In genomic region chr1:196558424-196558823, GRCh38 we compare ENCODE assay signal across 10 cellular contexts. TPM values are rescaled to one million over a fixed set of nuclear protein-coding genes. Genes with fewer than 3 reads are reported as not detected.
A peak's percentile ranks its signal among the peaks of the same experiment; 100 is the strongest.
DNase-seq lines count a peak whose midpoint lies in the region; ATAC-seq, FAIRE-seq and TF ChIP-seq lines count a peak whose summit lies in the region.
"Had no signal": no experiment of that assay in that cellular context is flagged by ENCODE, and none has a peak within 500 bp of the region (broad histone marks: within the 10 kb centered on the region; RNA-seq: fewer than 3 reads in every experiment).

No MANE protein-coding gene starts in this region.

- H3K9me2 ChIP-seq in SK-N-SH: no peaks in the 10 kb centered on the region

- ATAC-seq in A549: peak in 1 of 2 experiments; percentile 68; a peak in 3 of 6 replicates
- peak; percentile 78 to 91 for ATAC-seq in left cardiac atrium
- ATAC-seq in GM19467 (IDR thresholded peaks at IDR 0.05; ENCODE audit: unreplicated experiment): no peak
- no peak for ATAC-seq in HG02852 (IDR thresholded peaks at IDR 0.05; ENCODE audit: unreplicated experiment)

- DNase-seq in A549 (ENCODE audit: low read depth in 1 of 2, low spot score in 1 of 2) (peak; percentile 1 to 59), H4 (ENCODE audit: low spot score) (peak; percentile 85), SK-N-SH (no peak), left cardiac atrium (no peak), SKM-1 treated with dmso at 0.1 percent for 144 hours (lab: John Stamatoyannopoulos, UW; ENCODE audit: unreplicated experiment) (no peak), NK-92 (lab: John Stamatoyannopoulos, UW; ENCODE audit: unreplicated experiment) (no peak)
- DNase-seq: immature natural killer cell, SW 1271 had no signal

- CTCF ChIA-PET in A549 (lab: Yijun Ruan, JAX) (no interaction called here), SK-N-SH (lab: Yijun Ruan, JAX) (no interaction called here)

- TF ChIP-seq CTCF in A549 (IDR thresholded peaks at IDR 0.05) (no peak), SK-N-SH (IDR thresholded peaks at IDR 0.05) (no peak)

- H3F3A ChIP-seq in SK-N-SH (replicated peaks; ENCODE audit: insufficient read depth): no peaks in the 10 kb centered on the region

- intact Hi-C loops in left cardiac atrium (cut with DNase I): no loop called here

- no peaks in the 10 kb centered on the region for H3K36me3 ChIP-seq in SK-N-SH (replicated peaks in 1 of 2; ENCODE audit: control insufficient read depth in 1 of 2, insufficient read depth in 2 of 2, low read length in 1 of 2)

- peak overlapping the region; percentile 81; the same call in 1 of the 2 replicates for H2AFZ ChIP-seq in SK-N-SH (ENCODE audit: low read depth)

- TF ChIP-seq POLR2A in A549 (IDR thresholded peaks at IDR 0.05; ENCODE audit: low read length): no peak

- H3K27ac ChIP-seq in A549: peak overlapping the region in 1 of 2 experiments; percentile 56; a peak in 4 of 6 replicates
- peak overlapping the region; percentile 9 to 51; a peak in 1 of 4 replicates for H3K27ac ChIP-seq in SK-N-SH (ENCODE audit: low read depth in 2 of 2, low read length in 1 of 2)

- H3K9ac ChIP-seq in SK-N-SH: peak overlapping the region; percentile 36; the same call in 1 of the 2 replicates

- 9% methylated on average over 2 of the region's 2 CpGs for WGBS in A549 (ENCODE audit: missing lambda C conversion rate)
- WGBS in SK-N-SH (ENCODE audit: low lambda C conversion rate): 23% methylated on average over 2 of the region's 2 CpGs

- H3K27me3 ChIP-seq in SK-N-SH (ENCODE audit: insufficient read depth): no peaks in the 10 kb centered on the region

- no peaks in the 10 kb centered on the region for H3K79me2 ChIP-seq in SK-N-SH (ENCODE audit: insufficient read depth)

- TF ChIP-seq EP300 in A549 (IDR thresholded peaks at IDR 0.05) (no peak), SK-N-SH (IDR thresholded peaks at IDR 0.05; ENCODE audit: borderline replicate concordance in 1 of 2, low read depth in 1 of 2, low read length in 1 of 2) (no peak)

- no peak for TF ChIP-seq RAD21 in A549 (conservative IDR thresholded peaks at IDR 0.05 in 1 of 2, IDR thresholded peaks at IDR 0.05 in 1 of 2)
- TF ChIP-seq RAD21 in SK-N-SH (IDR thresholded peaks at IDR 0.05; ENCODE audit: low read length): no peak

- FAIRE-seq in A549 (lab: Jason Lieb, UNC): peak; percentile 51

- H3K4me2 ChIP-seq in A549: peak overlapping the region; percentile 88
- H3K4me2 ChIP-seq in SK-N-SH: peak overlapping the region; percentile 49

- H3K4me1 ChIP-seq in A549: peaks cover 17% of the 10 kb centered on the region; the same call in 2 of the 3 replicates
- no peaks in the 10 kb centered on the region; a peak in 1 of 4 replicates for H3K4me1 ChIP-seq in SK-N-SH (ENCODE audit: control insufficient read depth in 1 of 2, insufficient read depth in 2 of 2, low read depth in 1 of 2, low read length in 1 of 2)

- no peaks in the 10 kb centered on the region for H4K20me1 ChIP-seq in SK-N-SH (ENCODE audit: insufficient read depth)

- POLR2A ChIA-PET in A549 (lab: Yijun Ruan, JAX) (no interaction called here), SK-N-SH (lab: Yijun Ruan, JAX) (no interaction called here)

- H3K4me3 ChIP-seq in A549 (peak overlapping the region; percentile 38), SK-N-SH (ENCODE audit: low read depth in 2 of 2, low read length in 1 of 2) (peak overlapping the region; percentile 50 to 57; a peak in 3 of 4 replicates)

- H3K9me3 ChIP-seq in A549 (peaks cover 5% of the 10 kb centered on the region; the same call in 1 of the 3 replicates), SK-N-SH (0 out of 2 replicates have a peak, but pooled peaks cover 4% of the 10 kb centered on the region)

TF ChIP-seq in A549, 52 proteins besides CTCF, POLR2A, EP300 and RAD21:
- no peak for TF ChIP-seq ZC3H11A (IDR thresholded peaks at IDR 0.05)
- no peak for TF ChIP-seq ZNF302 (CRISPR knock-in tag; IDR thresholded peaks at IDR 0.05)
- TF ChIP-seq EHF (CRISPR knock-in tag; IDR thresholded peaks at IDR 0.05): no peak
- TF ChIP-seq FOSL2 (IDR thresholded peaks at IDR 0.05): no peak
- peak; percentile 89 for TF ChIP-seq FOSL2 (CRISPR knock-in tag; IDR thresholded peaks at IDR 0.05)
- TF ChIP-seq MAFK (IDR thresholded peaks at IDR 0.05; ENCODE audit: partially characterized antibody): peak; percentile 86
- no peak for TF ChIP-seq ESRRA (IDR thresholded peaks at IDR 0.05; ENCODE audit: borderline replicate concordance, low read length)
- no peak for TF ChIP-seq SREBF2 (IDR thresholded peaks at IDR 0.05)
- TF ChIP-seq BHLHE40 (IDR thresholded peaks at IDR 0.05; ENCODE audit: low read depth, low read length): no peak
- TF ChIP-seq HES2 (IDR thresholded peaks at IDR 0.05): no peak
- no peak for TF ChIP-seq CHD2 (IDR thresholded peaks at IDR 0.05; ENCODE audit: low read length, partially characterized antibody)
- no peak for TF ChIP-seq RNF2 (IDR thresholded peaks at IDR 0.05; ENCODE audit: borderline replicate concordance, low read depth)
- no peak for TF ChIP-seq KDM5A (IDR thresholded peaks at IDR 0.05)
- TF ChIP-seq ZSCAN20 (CRISPR knock-in tag; IDR thresholded peaks at IDR 0.05): no peak
- TF ChIP-seq CEBPB (IDR thresholded peaks at IDR 0.05): no peak
- no peak for TF ChIP-seq HMGXB4 (CRISPR knock-in tag; IDR thresholded peaks at IDR 0.05; ENCODE audit: borderline replicate concordance)
- no peak for TF ChIP-seq HOXB13 (CRISPR knock-in tag; IDR thresholded peaks at IDR 0.05; ENCODE audit: low read depth)

TF ChIP-seq in SK-N-SH, 30 proteins besides CTCF, POLR2A, EP300 and RAD21:
- peak; percentile 37; the same call in 1 of the 2 replicates for TF ChIP-seq JUND (IDR thresholded peaks at IDR 0.05)
- no peak for TF ChIP-seq FOXJ3 (CRISPR knock-in tag; IDR thresholded peaks at IDR 0.05)
- TF ChIP-seq FOSL2 (IDR thresholded peaks at IDR 0.05; ENCODE audit: borderline replicate concordance, low read depth): peak; percentile 56; the same call in 1 of the 2 replicates

RNA-seq across cellular contexts. Expression of gene KCNT2, which starts 49.8 kb away (rescaled TPM):
- polyA plus RNA-seq in A549 (2011; rRNA removed) (1.7 and 1.8 TPM in 2 replicates), A549 (2017; fragmentation: RNase III; extraction: RNeasy Plus Mini Kit Qiagen cat#74134 plus additional on column Dnase treatment) (0.05 to 0.15 TPM (median 0.14 TPM) in 3 replicates), SK-N-SH (2012; rRNA removed) (0.56 and 0.99 TPM in 2 replicates)
- 0.01 and 0.03 TPM in 2 replicates for polyA plus RNA-seq in A549 (2012; cell fraction: cytosol; rRNA removed)
- 0.05 and 0.11 TPM in 2 replicates for polyA plus RNA-seq in A549 (2012; cell fraction: nucleus; rRNA removed)
- polyA minus RNA-seq in A549 (2011; rRNA and poly(A)+ RNA removed): 4.8 and 5.8 TPM in 2 replicates
- total RNA-seq in H4 (2014; rRNA removed; shearing (Covaris generic)): 0.18 and 0.56 TPM in 2 replicates
- polyA plus RNA-seq in SK-N-SH (2012; cell fraction: cytosol; rRNA removed): 0.77 and 0.85 TPM in 2 replicates
- polyA plus RNA-seq in SK-N-SH (2012; cell fraction: nucleus; rRNA removed): 0.93 and 1.9 TPM in 2 replicates
- 1 to 10 TPM; 3.8 to 7.3 TPM for total RNA-seq in left cardiac atrium
- polyA plus RNA-seq: immature natural killer cell had no signal

Comparison
In these comparisons a context has a peak if more than half of its experiments do, and no peak if none do; other contexts are left out.
1. ATAC-seq: peak in left cardiac atrium (2 of 2); none in GM19467 (single experiment) and HG02852 (single experiment).
2. DNase-seq: peak in A549 (2 of 2) and H4 (single experiment); none in SK-N-SH (single experiment), left cardiac atrium (single experiment), SKM-1 treated with dmso at 0.1 percent for 144 hours (single experiment) and NK-92 (single experiment).